In the genomic region with DNA sequence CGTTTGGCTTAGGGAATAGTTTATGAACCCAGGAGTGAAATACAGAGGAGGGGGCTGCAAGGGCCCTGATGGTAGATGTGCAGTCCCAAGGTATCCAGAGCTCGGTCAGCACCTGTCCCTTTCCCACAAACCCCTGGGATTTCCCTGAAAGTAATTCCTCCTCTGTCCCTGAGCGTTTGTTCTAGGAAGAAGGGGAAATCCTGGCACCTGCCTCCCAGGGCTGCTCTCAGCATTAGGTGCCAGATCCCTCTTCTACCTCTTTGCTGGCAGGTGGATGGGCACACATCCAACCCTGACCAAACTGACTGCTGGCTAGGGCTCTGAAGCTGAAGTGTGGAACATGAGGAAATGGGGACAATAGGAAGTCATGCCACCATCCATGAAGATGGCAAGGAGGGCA, we compare ENCODE assay signal across 1 cellular context.
TF ChIP-seq lines count a peak whose summit lies in the region.

No MANE protein-coding gene starts in this region.

TF ChIP-seq in IMR-90, 13 proteins besides CTCF, POLR2A, EP300 and RAD21 (continued from another document):
- TF ChIP-seq FOS (IDR thresholded peaks at IDR 0.05; ENCODE audit: low read depth, low read length) (no peak), CHD1 (IDR thresholded peaks at IDR 0.05; ENCODE audit: low read depth, low read length) (no peak), BHLHE40 (IDR thresholded peaks at IDR 0.05; ENCODE audit: low read depth, low read length) (no peak)
